ENCODE assay signal across 1 cellular context in the genomic region with DNA sequence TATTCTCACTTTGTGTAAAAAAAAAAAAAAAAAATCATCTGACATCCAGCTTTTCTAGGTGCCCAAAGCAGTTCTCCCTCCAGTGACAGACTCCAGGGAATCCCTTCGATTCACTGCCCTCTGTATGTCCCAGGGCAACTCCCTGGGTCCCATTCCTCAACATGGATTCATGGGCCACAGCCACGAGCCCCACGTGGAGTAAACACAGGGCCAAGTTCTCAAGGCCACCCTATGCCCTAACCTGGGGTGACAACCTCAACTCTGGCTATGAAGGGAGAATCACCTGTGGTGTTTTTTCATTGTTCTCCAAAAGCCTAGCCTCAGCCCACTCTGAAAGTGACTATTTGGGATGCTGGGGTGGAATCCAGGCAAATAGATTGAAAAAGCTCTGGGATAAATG.
TF ChIP-seq lines count a peak whose summit lies in the region.

No MANE protein-coding gene starts in this region.

TF ChIP-seq in K562, 482 proteins besides CTCF, POLR2A, EP300 and RAD21 (continued from another document):
- no peak for TF ChIP-seq XRCC5 (IDR thresholded peaks at IDR 0.05; ENCODE audit: low read depth, low read length)
- TF ChIP-seq HLTF (IDR thresholded peaks at IDR 0.05): no peak
- no peak for TF ChIP-seq SIN3B (IDR thresholded peaks at IDR 0.05; ENCODE audit: low read depth)
- TF ChIP-seq GTF2F1 (IDR thresholded peaks at IDR 0.05; ENCODE audit: low read depth, low read length): no peak
- TF ChIP-seq POLR2B (IDR thresholded peaks at IDR 0.05; ENCODE audit: low read depth, partially characterized antibody): no peak
- TF ChIP-seq ZFP30 (CRISPR knock-in tag; IDR thresholded peaks at IDR 0.05; ENCODE audit: borderline replicate concordance): no peak
- TF ChIP-seq, protein P1, sequence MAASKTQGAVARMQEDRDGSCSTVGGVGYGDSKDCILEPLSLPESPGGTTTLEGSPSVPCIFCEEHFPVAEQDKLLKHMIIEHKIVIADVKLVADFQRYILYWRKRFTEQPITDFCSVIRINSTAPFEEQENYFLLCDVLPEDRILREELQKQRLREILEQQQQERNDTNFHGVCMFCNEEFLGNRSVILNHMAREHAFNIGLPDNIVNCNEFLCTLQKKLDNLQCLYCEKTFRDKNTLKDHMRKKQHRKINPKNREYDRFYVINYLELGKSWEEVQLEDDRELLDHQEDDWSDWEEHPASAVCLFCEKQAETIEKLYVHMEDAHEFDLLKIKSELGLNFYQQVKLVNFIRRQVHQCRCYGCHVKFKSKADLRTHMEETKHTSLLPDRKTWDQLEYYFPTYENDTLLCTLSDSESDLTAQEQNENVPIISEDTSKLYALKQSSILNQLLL (CRISPR knock-in tag; IDR thresholded peaks at IDR 0.05; ENCODE audit: borderline replicate concordance): no peak
- no peak for TF ChIP-seq PCBP1 (IDR thresholded peaks at IDR 0.05; ENCODE audit: low read depth, low read length, poor library complexity, severe bottlenecking)
- TF ChIP-seq ZNF57 (CRISPR knock-in tag; IDR thresholded peaks at IDR 0.05): no peak
- TF ChIP-seq, protein P2, sequence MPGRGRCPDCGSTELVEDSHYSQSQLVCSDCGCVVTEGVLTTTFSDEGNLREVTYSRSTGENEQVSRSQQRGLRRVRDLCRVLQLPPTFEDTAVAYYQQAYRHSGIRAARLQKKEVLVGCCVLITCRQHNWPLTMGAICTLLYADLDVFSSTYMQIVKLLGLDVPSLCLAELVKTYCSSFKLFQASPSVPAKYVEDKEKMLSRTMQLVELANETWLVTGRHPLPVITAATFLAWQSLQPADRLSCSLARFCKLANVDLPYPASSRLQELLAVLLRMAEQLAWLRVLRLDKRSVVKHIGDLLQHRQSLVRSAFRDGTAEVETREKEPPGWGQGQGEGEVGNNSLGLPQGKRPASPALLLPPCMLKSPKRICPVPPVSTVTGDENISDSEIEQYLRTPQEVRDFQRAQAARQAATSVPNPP (IDR thresholded peaks at IDR 0.05; ENCODE audit: borderline replicate concordance, insufficient read depth, insufficient read length): no peak
- TF ChIP-seq, protein P3, sequence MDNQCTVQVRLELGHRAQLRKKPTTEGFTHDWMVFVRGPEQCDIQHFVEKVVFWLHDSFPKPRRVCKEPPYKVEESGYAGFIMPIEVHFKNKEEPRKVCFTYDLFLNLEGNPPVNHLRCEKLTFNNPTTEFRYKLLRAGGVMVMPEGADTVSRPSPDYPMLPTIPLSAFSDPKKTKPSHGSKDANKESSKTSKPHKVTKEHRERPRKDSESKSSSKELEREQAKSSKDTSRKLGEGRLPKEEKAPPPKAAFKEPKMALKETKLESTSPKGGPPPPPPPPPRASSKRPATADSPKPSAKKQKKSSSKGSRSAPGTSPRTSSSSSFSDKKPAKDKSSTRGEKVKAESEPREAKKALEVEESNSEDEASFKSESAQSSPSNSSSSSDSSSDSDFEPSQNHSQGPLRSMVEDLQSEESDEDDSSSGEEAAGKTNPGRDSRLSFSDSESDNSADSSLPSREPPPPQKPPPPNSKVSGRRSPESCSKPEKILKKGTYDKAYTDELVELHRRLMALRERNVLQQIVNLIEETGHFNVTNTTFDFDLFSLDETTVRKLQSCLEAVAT (IDR thresholded peaks at IDR 0.05): no peak
- TF ChIP-seq ADNP (tag; IDR thresholded peaks at IDR 0.05): no peak
- TF ChIP-seq FUS (optimal IDR thresholded peaks at IDR 0.05; ENCODE audit: low read depth, low read length): no peak
